Comparison of ENCODE assay signal across 25 cellular contexts in the genomic region with DNA sequence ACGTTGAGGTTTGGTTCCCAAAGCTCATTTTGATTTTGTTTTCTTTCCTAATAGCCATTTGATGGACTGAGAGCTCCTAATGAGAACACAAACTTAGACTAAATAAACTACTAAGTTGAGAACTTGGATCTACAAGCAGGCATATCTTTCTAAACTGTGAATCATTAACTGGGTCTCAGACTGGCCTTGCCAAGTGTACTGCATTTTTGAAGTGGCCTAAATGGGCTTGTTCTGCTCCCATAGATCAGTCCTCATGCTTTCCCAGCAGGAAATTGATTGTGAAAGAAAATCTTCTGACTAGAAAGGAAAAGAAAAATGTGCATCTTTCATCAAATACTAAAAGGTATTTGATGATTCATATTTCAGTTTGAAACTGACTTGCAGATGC. TPM values are rescaled to one million over a fixed set of nuclear protein-coding genes. Genes with fewer than 3 reads are reported as not detected.
A peak's percentile ranks its signal among the peaks of the same experiment; 100 is the strongest.
DNase-seq lines count a peak whose midpoint lies in the region; ATAC-seq, FAIRE-seq and TF ChIP-seq lines count a peak whose summit lies in the region.
"Had no signal": no experiment of that assay in that cellular context is flagged by ENCODE, and none has a peak within 500 bp of the region (broad histone marks: within the 10 kb centered on the region; RNA-seq: fewer than 3 reads in every experiment).

No MANE protein-coding gene starts in this region.

- TF ChIP-seq CTCF in A549 (IDR thresholded peaks at IDR 0.05) (no peak), VCaP (conservative IDR thresholded peaks at IDR 0.05) (no peak), fibroblast of the aortic adventitia (IDR thresholded peaks at IDR 0.05; ENCODE audit: insufficient read depth, low read length) (no peak), lower lobe of right lung (IDR thresholded peaks at IDR 0.05) (no peak)

- no peaks in the 10 kb centered on the region for H3K36me3 Mint-ChIP-seq in naive thymus-derived CD8-positive, alpha-beta T cell

- no peaks in the 10 kb centered on the region for H3K9me3 Mint-ChIP-seq in naive thymus-derived CD8-positive, alpha-beta T cell
- H3K9me3 Mint-ChIP-seq: GM23338; stimulated activated naive CD8-positive, alpha-beta T cell treated with anti-CD3 and anti-CD28 coated beads, Interleukin-15, amount 100 ng/mL, for 72 hours had no signal

- H3K27ac ChIP-seq in A549 (peak overlapping the region; percentile 55 to 76; a peak in 5 of 6 replicates), VCaP (peak overlapping the region; percentile 26), lower lobe of right lung (no peak overlapping the region)
- H3K27ac ChIP-seq: 22Rv1, esophagus muscularis mucosa, psoas muscle, spleen, transverse colon had no signal

- POLR2A ChIA-PET in A549 (lab: Yijun Ruan, JAX), result no interaction called here
- POLR2A ChIA-PET in naive thymus-derived CD8-positive, alpha-beta T cell (lab: Charles Lee), result no interaction called here

- CTCF ChIA-PET in A549 (lab: Yijun Ruan, JAX), result interaction anchor here (1.1 to 12.8 kb wide), 20 partner anchors 8 to 670 kb away, joined by 3 to 200 read pairs (median 15); no protein-coding TSS in a partner anchor

- ATAC-seq in A549 (peak in 1 of 2 experiments; percentile 42; a peak in 3 of 6 replicates), lower lobe of right lung (peak; percentile 61 to 86), GM21381 (IDR thresholded peaks at IDR 0.05; ENCODE audit: unreplicated experiment) (no peak)
- no peak for ATAC-seq in naive thymus-derived CD8-positive, alpha-beta T cell
- ATAC-seq: GM23338; stimulated activated naive CD8-positive, alpha-beta T cell treated with anti-CD3 and anti-CD28 coated beads, Interleukin-15, amount 100 ng/mL, for 72 hours had no signal

- no peak overlapping the region for H3K4me3 Mint-ChIP-seq in naive thymus-derived CD8-positive, alpha-beta T cell
- H3K4me3 Mint-ChIP-seq: activated CD4-positive, alpha-beta T cell treated with anti-CD3 and anti-CD28 coated beads for 36 hours; GM23338; stimulated activated naive CD8-positive, alpha-beta T cell treated with anti-CD3 and anti-CD28 coated beads, Interleukin-15, amount 100 ng/mL, for 72 hours had no signal

- H3K4me1 ChIP-seq in A549 (peaks cover 32% of the 10 kb centered on the region), lower lobe of right lung (peaks cover 7% of the 10 kb centered on the region)

- peaks cover 2 to 6% (median 3%) of the 10 kb centered on the region in 4 donors for H3K4me1 Mint-ChIP-seq in naive thymus-derived CD8-positive, alpha-beta T cell

- no peak overlapping the region for H3K27ac Mint-ChIP-seq in naive thymus-derived CD8-positive, alpha-beta T cell
- H3K27ac Mint-ChIP-seq: activated CD4-positive, alpha-beta T cell treated with anti-CD3 and anti-CD28 coated beads for 36 hours; GM23338; stimulated activated naive CD8-positive, alpha-beta T cell treated with anti-CD3 and anti-CD28 coated beads, Interleukin-15, amount 100 ng/mL, for 72 hours had no signal

- H3K4me2 ChIP-seq in A549, result peak overlapping the region; percentile 77
- H3K4me2 ChIP-seq: GM23338 had no signal

- WGBS in A549 (ENCODE audit: missing lambda C conversion rate), result 50% methylated on average over 1 of the region's 1 CpG

- H3K4me3 ChIP-seq in A549 (no peak overlapping the region), fibroblast of the aortic adventitia (ENCODE audit: low read depth, low read length) (no peak overlapping the region), lower lobe of right lung (no peak overlapping the region)
- H3K4me3 ChIP-seq: esophagus muscularis mucosa, GM23338, psoas muscle, spleen, transverse colon had no signal

- intact Hi-C loops in lower lobe of right lung (cut with DNase I), result no loop called here

- DNase-seq in A549 (ENCODE audit: low read depth in 1 of 2, low spot score in 1 of 2) (peak in 1 of 2 experiments; percentile 39), fibroblast of the aortic adventitia (ENCODE audit: low read depth) (peak; percentile 39), lower lobe of right lung (no peak), D341Med (ENCODE audit: low spot score) (no peak), occipital lobe (lab: John Stamatoyannopoulos, UW) (no peak)
- DNase-seq in naive thymus-derived CD8-positive, alpha-beta T cell, result no peak
- DNase-seq: activated CD4-positive, alpha-beta T cell treated with anti-CD3 and anti-CD28 coated beads for 36 hours; activated naive CD4-positive, alpha-beta T cell treated with anti-CD3 and anti-CD28 coated beads, Interleukin-2, amount 50 U/mL, for 16 hours; aorta; cerebellar nuclear complex; NCI-H1092 treated with DMSO at 0.1 percent for 48 hours; NCI-H2081; NK-92 treated with Interleukin-12 subunit alpha and Interleukin-12 subunit beta, amount 100 ng/mL, for 24 hours; psoas muscle; stimulated activated CD4-positive, alpha-beta T cell treated with anti-CD3 and anti-CD28 coated beads, Interleukin-4, amount 100 ng/mL, for 4 hours; stimulated activated naive CD8-positive, alpha-beta T cell treated with anti-CD3 and anti-CD28 coated beads, Interleukin-15, amount 100 ng/mL, for 72 hours; transverse colon had no signal

- no peak for TF ChIP-seq RAD21 in A549 (conservative IDR thresholded peaks at IDR 0.05 in 1 of 2, IDR thresholded peaks at IDR 0.05 in 1 of 2)

- TF ChIP-seq POLR2A in A549 (IDR thresholded peaks at IDR 0.05; ENCODE audit: low read length), result no peak

- H3K27me3 Mint-ChIP-seq in naive thymus-derived CD8-positive, alpha-beta T cell, result peaks cover 16 to 43% (median 18%) of the 10 kb centered on the region in 5 donors

- TF ChIP-seq EP300 in A549 (IDR thresholded peaks at IDR 0.05), result no peak

- H3K36me3 ChIP-seq in lower lobe of right lung, result no peaks in the 10 kb centered on the region
- H3K36me3 ChIP-seq: esophagus muscularis mucosa, spleen, transverse colon had no signal

- FAIRE-seq in A549 (lab: Jason Lieb, UNC), result no peak

- H3K27me3 ChIP-seq in lower lobe of right lung (ENCODE audit: low read depth), result peaks cover 17% of the 10 kb centered on the region

- no peaks in the 10 kb centered on the region for H3K9me3 ChIP-seq in A549
- H3K9me3 ChIP-seq in lower lobe of right lung, result no peaks in the 10 kb centered on the region
- H3K9me3 ChIP-seq: esophagus muscularis mucosa, psoas muscle, spleen, transverse colon had no signal

TF ChIP-seq in A549, 52 proteins besides CTCF, POLR2A, EP300 and RAD21:
- TF ChIP-seq BCL3 (IDR thresholded peaks at IDR 0.05) (no peak), FOSL2 (IDR thresholded peaks at IDR 0.05) (no peak), FOSL2 (CRISPR knock-in tag; IDR thresholded peaks at IDR 0.05) (no peak), HOXA7 (CRISPR knock-in tag; IDR thresholded peaks at IDR 0.05) (no peak), HES2 (IDR thresholded peaks at IDR 0.05) (no peak), ESRRA (IDR thresholded peaks at IDR 0.05; ENCODE audit: borderline replicate concordance, low read length) (no peak), USF2 (IDR thresholded peaks at IDR 0.05) (no peak), FOXS1 (CRISPR knock-in tag; IDR thresholded peaks at IDR 0.05) (no peak), RFX5 (IDR thresholded peaks at IDR 0.05) (no peak), CBX2 (IDR thresholded peaks at IDR 0.05; ENCODE audit: borderline replicate concordance, low read depth) (no peak), KDM5A (IDR thresholded peaks at IDR 0.05) (no peak), CHD4 (IDR thresholded peaks at IDR 0.05; ENCODE audit: borderline replicate concordance) (no peak)

RNA-seq across cellular contexts. Expression of gene RBM33, which starts 46.7 kb away (rescaled TPM):
- polyA plus RNA-seq in A549 (2011; rRNA removed) (19.5 and 21.9 TPM in 2 replicates), A549 (2017; fragmentation: RNase III; extraction: RNeasy Plus Mini Kit Qiagen cat#74134 plus additional on column Dnase treatment) (21.7 to 22.1 TPM (median 21.7 TPM) in 3 replicates)
- polyA plus RNA-seq in A549 (2012; cell fraction: cytosol; rRNA removed), result 9.1 and 9.9 TPM in 2 replicates
- 31.2 and 46.0 TPM in 2 replicates for polyA plus RNA-seq in A549 (2012; cell fraction: nucleus; rRNA removed)
- 23.8 and 27.3 TPM in 2 replicates for polyA minus RNA-seq in A549 (2011; rRNA and poly(A)+ RNA removed)
- total RNA-seq in fibroblast of the aortic adventitia (ENCODE audit: low replicate concordance) (21.9 and 72.1 TPM in 2 replicates), lower lobe of right lung (67.2 TPM), occipital lobe (41.6 TPM)
- 100 to 1,000 TPM; 165 to 173 TPM for total RNA-seq in naive thymus-derived CD8-positive, alpha-beta T cell
- 10 to 100 TPM; 35.3 to 65.3 (median 41.0) TPM for polyA plus RNA-seq in naive thymus-derived CD8-positive, alpha-beta T cell

RNA-seq across cellular contexts. Expression of gene CNPY1, which starts 51.4 kb away (rescaled TPM):
- polyA plus RNA-seq in A549 (2011; rRNA removed) (not detected in 2 replicates), A549 (2017; fragmentation: RNase III; extraction: RNeasy Plus Mini Kit Qiagen cat#74134 plus additional on column Dnase treatment) (not detected in 3 replicates)
- not detected in 2 replicates for polyA plus RNA-seq in A549 (2012; cell fraction: cytosol; rRNA removed)
- not detected in 2 replicates for polyA plus RNA-seq in A549 (2012; cell fraction: nucleus; rRNA removed)
- polyA minus RNA-seq in A549 (2011; rRNA and poly(A)+ RNA removed), result not detected in 2 replicates
- total RNA-seq in fibroblast of the aortic adventitia (ENCODE audit: low replicate concordance) (not detected in 2 replicates), lower lobe of right lung (not detected), occipital lobe (0.16 TPM)
- total RNA-seq in naive thymus-derived CD8-positive, alpha-beta T cell, result not detected
- not detected for polyA plus RNA-seq in naive thymus-derived CD8-positive, alpha-beta T cell
- total RNA-seq: activated CD4-positive, alpha-beta T cell treated with anti-CD3 and anti-CD28 coated beads for 36 hours; aorta; esophagus muscularis mucosa; GM23338; NCI-H460; psoas muscle; spleen; T-helper 1 cell treated with Interleukin-12 subunit alpha and Interleukin-12 subunit beta and Interleukin-4 antibody, amounts not matched to agents 30 ng/mL and 1 ng/mL, for 36 hours; transverse colon had no signal
- polyA plus RNA-seq: aorta, GM23338, psoas muscle, spleen had no signal

Comparison
In these comparisons a context has a peak if more than half of its experiments do, and no peak if none do; other contexts are left out.
1. ATAC-seq: peak in lower lobe of right lung (2 of 2); none in GM21381 (single experiment) and naive thymus-derived CD8-positive, alpha-beta T cell (0 of 2).